1 cellular context compared by ENCODE assay signal in genomic region chr11:69443138-69443967, GRCh38.
TF ChIP-seq lines count a peak whose summit lies in the region.

No MANE protein-coding gene starts in this region.

TF ChIP-seq in K562, 482 proteins besides CTCF, POLR2A, EP300 and RAD21 (continued from another document and continues in another):
- peak; percentile 89 for TF ChIP-seq MGA (IDR thresholded peaks at IDR 0.05)
- TF ChIP-seq, protein P1, sequence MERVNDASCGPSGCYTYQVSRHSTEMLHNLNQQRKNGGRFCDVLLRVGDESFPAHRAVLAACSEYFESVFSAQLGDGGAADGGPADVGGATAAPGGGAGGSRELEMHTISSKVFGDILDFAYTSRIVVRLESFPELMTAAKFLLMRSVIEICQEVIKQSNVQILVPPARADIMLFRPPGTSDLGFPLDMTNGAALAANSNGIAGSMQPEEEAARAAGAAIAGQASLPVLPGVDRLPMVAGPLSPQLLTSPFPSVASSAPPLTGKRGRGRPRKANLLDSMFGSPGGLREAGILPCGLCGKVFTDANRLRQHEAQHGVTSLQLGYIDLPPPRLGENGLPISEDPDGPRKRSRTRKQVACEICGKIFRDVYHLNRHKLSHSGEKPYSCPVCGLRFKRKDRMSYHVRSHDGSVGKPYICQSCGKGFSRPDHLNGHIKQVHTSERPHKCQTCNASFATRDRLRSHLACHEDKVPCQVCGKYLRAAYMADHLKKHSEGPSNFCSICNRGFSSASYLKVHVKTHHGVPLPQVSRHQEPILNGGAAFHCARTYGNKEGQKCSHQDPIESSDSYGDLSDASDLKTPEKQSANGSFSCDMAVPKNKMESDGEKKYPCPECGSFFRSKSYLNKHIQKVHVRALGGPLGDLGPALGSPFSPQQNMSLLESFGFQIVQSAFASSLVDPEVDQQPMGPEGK (CRISPR knock-in tag; IDR thresholded peaks at IDR 0.05; ENCODE audit: borderline replicate concordance) = 0 out of 2 replicates have a peak, but pooled peaks have one; percentile 37
- TF ChIP-seq SREBF2 (CRISPR knock-in tag; IDR thresholded peaks at IDR 0.05) = no peak
- TF ChIP-seq, protein P2, sequence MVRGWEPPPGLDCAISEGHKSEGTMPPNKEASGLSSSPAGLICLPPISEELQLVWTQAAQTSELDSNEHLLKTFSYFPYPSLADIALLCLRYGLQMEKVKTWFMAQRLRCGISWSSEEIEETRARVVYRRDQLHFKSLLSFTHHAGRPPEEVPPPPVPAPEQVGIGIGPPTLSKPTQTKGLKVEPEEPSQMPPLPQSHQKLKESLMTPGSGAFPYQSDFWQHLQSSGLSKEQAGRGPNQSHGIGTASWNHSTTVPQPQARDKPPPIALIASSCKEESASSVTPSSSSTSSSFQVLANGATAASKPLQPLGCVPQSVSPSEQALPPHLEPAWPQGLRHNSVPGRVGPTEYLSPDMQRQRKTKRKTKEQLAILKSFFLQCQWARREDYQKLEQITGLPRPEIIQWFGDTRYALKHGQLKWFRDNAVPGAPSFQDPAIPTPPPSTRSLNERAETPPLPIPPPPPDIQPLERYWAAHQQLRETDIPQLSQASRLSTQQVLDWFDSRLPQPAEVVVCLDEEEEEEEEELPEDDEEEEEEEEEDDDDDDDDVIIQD (CRISPR knock-in tag; IDR thresholded peaks at IDR 0.05) = no peak
- peak; percentile 67; the same call in 1 of the 2 replicates for TF ChIP-seq PKNOX1 (IDR thresholded peaks at IDR 0.05)
- peak; percentile 82 for TF ChIP-seq MYC (IDR thresholded peaks at IDR 0.05; ENCODE audit: low read depth, low read length)
- TF ChIP-seq MYC (CRISPR knock-in tag; IDR thresholded peaks at IDR 0.05; ENCODE audit: borderline replicate concordance, low read depth) = no peak; the same call in 1 of the 2 replicates
- TF ChIP-seq, protein P3, sequence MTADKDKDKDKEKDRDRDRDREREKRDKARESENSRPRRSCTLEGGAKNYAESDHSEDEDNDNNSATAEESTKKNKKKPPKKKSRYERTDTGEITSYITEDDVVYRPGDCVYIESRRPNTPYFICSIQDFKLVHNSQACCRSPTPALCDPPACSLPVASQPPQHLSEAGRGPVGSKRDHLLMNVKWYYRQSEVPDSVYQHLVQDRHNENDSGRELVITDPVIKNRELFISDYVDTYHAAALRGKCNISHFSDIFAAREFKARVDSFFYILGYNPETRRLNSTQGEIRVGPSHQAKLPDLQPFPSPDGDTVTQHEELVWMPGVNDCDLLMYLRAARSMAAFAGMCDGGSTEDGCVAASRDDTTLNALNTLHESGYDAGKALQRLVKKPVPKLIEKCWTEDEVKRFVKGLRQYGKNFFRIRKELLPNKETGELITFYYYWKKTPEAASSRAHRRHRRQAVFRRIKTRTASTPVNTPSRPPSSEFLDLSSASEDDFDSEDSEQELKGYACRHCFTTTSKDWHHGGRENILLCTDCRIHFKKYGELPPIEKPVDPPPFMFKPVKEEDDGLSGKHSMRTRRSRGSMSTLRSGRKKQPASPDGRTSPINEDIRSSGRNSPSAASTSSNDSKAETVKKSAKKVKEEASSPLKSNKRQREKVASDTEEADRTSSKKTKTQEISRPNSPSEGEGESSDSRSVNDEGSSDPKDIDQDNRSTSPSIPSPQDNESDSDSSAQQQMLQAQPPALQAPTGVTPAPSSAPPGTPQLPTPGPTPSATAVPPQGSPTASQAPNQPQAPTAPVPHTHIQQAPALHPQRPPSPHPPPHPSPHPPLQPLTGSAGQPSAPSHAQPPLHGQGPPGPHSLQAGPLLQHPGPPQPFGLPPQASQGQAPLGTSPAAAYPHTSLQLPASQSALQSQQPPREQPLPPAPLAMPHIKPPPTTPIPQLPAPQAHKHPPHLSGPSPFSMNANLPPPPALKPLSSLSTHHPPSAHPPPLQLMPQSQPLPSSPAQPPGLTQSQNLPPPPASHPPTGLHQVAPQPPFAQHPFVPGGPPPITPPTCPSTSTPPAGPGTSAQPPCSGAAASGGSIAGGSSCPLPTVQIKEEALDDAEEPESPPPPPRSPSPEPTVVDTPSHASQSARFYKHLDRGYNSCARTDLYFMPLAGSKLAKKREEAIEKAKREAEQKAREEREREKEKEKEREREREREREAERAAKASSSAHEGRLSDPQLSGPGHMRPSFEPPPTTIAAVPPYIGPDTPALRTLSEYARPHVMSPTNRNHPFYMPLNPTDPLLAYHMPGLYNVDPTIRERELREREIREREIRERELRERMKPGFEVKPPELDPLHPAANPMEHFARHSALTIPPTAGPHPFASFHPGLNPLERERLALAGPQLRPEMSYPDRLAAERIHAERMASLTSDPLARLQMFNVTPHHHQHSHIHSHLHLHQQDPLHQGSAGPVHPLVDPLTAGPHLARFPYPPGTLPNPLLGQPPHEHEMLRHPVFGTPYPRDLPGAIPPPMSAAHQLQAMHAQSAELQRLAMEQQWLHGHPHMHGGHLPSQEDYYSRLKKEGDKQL (CRISPR knock-in tag; IDR thresholded peaks at IDR 0.05; ENCODE audit: borderline replicate concordance) = no peak
- no peak for TF ChIP-seq DLX4 (CRISPR knock-in tag; IDR thresholded peaks at IDR 0.05)
- TF ChIP-seq ZFP1 (CRISPR knock-in tag; IDR thresholded peaks at IDR 0.05) = no peak
- peak; percentile 5; the same call in 1 of the 2 replicates for TF ChIP-seq SMARCC2 (IDR thresholded peaks at IDR 0.05; ENCODE audit: low read depth)
- no peak for TF ChIP-seq FOXJ3 (CRISPR knock-in tag; IDR thresholded peaks at IDR 0.05)
- no peak; a peak in 1 of 4 replicates for TF ChIP-seq ETV6 (IDR thresholded peaks at IDR 0.05; ENCODE audit: borderline replicate concordance in 1 of 2, low read depth in 2 of 2, low read length in 1 of 2)
- no peak for TF ChIP-seq ETV6 (CRISPR knock-in tag; IDR thresholded peaks at IDR 0.05; ENCODE audit: borderline replicate concordance)
- TF ChIP-seq ZNF263 (CRISPR knock-in tag; IDR thresholded peaks at IDR 0.05; ENCODE audit: borderline replicate concordance) = no peak
- TF ChIP-seq ZNF830 (CRISPR knock-in tag; IDR thresholded peaks at IDR 0.05) = no peak
- TF ChIP-seq TGIF2 (CRISPR knock-in tag; IDR thresholded peaks at IDR 0.05) = no peak
- TF ChIP-seq UBTF (IDR thresholded peaks at IDR 0.05; ENCODE audit: borderline replicate concordance in 1 of 2, low read depth in 2 of 2, low read length in 2 of 2) = peak in 1 of 2 experiments; percentile 81; a peak in 2 of 4 replicates
- TF ChIP-seq RBM14 (IDR thresholded peaks at IDR 0.05; ENCODE audit: borderline replicate concordance, insufficient read depth, low read depth, low read length) = no peak
- no peak for TF ChIP-seq CREB5 (CRISPR knock-in tag; IDR thresholded peaks at IDR 0.05)
- no peak for TF ChIP-seq ZNF347 (CRISPR knock-in tag; IDR thresholded peaks at IDR 0.05; ENCODE audit: low read depth)
- TF ChIP-seq JUND (IDR thresholded peaks at IDR 0.05; ENCODE audit: borderline replicate concordance, low read depth, low read length) = no peak
- TF ChIP-seq JUND (tag; IDR thresholded peaks at IDR 0.05; ENCODE audit: borderline replicate concordance, low read depth, low read length) = no peak
- no peak for TF ChIP-seq SRSF7 (optimal IDR thresholded peaks at IDR 0.05; ENCODE audit: low read depth, low read length)
- TF ChIP-seq HNRNPUL1 (IDR thresholded peaks at IDR 0.05; ENCODE audit: low read length) = no peak
